Comparison of ENCODE assay signal across 8 cellular contexts in genomic region chr19:49340069-49340864, GRCh38. TPM values are rescaled to one million over a fixed set of nuclear protein-coding genes. Genes with fewer than 3 reads are reported as not detected.
A peak's percentile ranks its signal among the peaks of the same experiment; 100 is the strongest.
DNase-seq lines count a peak whose midpoint lies in the region; ATAC-seq and TF ChIP-seq lines count a peak whose summit lies in the region.
"Had no signal": no experiment of that assay in that cellular context is flagged by ENCODE, and none has a peak within 500 bp of the region (broad histone marks: within the 10 kb centered on the region; RNA-seq: fewer than 3 reads in every experiment).

No MANE protein-coding gene starts in this region.

- CTCF ChIA-PET in HEK293 (lab: Yijun Ruan, JAX) = interaction anchor here (1.4 to 1.8 kb wide), 2 partner anchors 12 to 39 kb away, joined by 6 to 7 read pairs; no protein-coding TSS in a partner anchor

- H3K4me1 Mint-ChIP-seq in chondrocyte (ENCODE audit: low read depth) (no peaks in the 10 kb centered on the region), mesothelial cell of epicardium (peaks cover 22% of the 10 kb centered on the region)

- DNase-seq in NCI-H1417 (lab: John Stamatoyannopoulos, UW) (peak; percentile 23 to 56 (median 55)), chondrocyte (ENCODE audit: low spot score) (peak; percentile 69), mesothelial cell of epicardium (ENCODE audit: low spot score in 2 of 2, unreplicated experiment in 2 of 2) (no peak)
- DNase-seq in stimulated activated CD4-positive, alpha-beta T cell treated with anti-CD3 and anti-CD28 coated beads, Interleukin-2, amount 100 ng/mL, for 48 hours = no peak

- no peak overlapping the region for H3K4me3 Mint-ChIP-seq in chondrocyte (ENCODE audit: unreplicated experiment)
- H3K4me3 Mint-ChIP-seq in mesothelial cell of epicardium = no peak overlapping the region

- TF ChIP-seq POLR2A in GM18505 (IDR thresholded peaks at IDR 0.05; ENCODE audit: borderline replicate concordance, extremely low read depth, insufficient read depth, insufficient read length) = no peak

- H3K4me1 ChIP-seq in HEK293 (ENCODE audit: control insufficient read depth, insufficient read depth, low read length) = peaks cover 7% of the 10 kb centered on the region; the same call in 1 of the 2 replicates

- H3K36me3 ChIP-seq in HEK293 (ENCODE audit: control insufficient read depth in 2 of 2, insufficient read depth in 1 of 2, low read length in 2 of 2) = peaks cover 11 to 44% of the 10 kb centered on the region in 2 experiments

- no peak overlapping the region for H3K4me3 ChIP-seq in HEK293 (ENCODE audit: low read depth, low read length)

- H3K9me3 ChIP-seq in HEK293 (ENCODE audit: control insufficient read depth, insufficient read depth, low read depth, low read length) = no peaks in the 10 kb centered on the region

- POLR2A ChIA-PET in HEK293 (lab: Yijun Ruan, JAX) = interaction anchor here (1.1 kb wide), 1 partner anchor 25 kb away, joined by 6 read pairs; no protein-coding TSS in a partner anchor

- H3K9me3 Mint-ChIP-seq in chondrocyte (ENCODE audit: low read depth) = no peaks in the 10 kb centered on the region
- H3K9me3 Mint-ChIP-seq in mesothelial cell of epicardium = no peaks in the 10 kb centered on the region

- H3K36me3 Mint-ChIP-seq in chondrocyte (ENCODE audit: low read depth) (peaks cover 35% of the 10 kb centered on the region), mesothelial cell of epicardium (peaks cover 27% of the 10 kb centered on the region)

- TF ChIP-seq CTCF in HEK293 (tag by site-specific recombination; IDR thresholded peaks at IDR 0.05) (no peak), chondrocyte (IDR thresholded peaks at IDR 0.05) (no peak), mesothelial cell of epicardium (IDR thresholded peaks at IDR 0.05; ENCODE audit: unreplicated experiment) (no peak)

- ATAC-seq in GM18505 (IDR thresholded peaks at IDR 0.05; ENCODE audit: unreplicated experiment) = peak; percentile 52
- no peak for ATAC-seq in activated CD4-positive, CD25-positive, alpha-beta regulatory T cell treated with anti-CD3 and anti-CD28 coated beads, Interleukin-2, amount 50 U/mL, for 24 hours

- H3K27me3 Mint-ChIP-seq in chondrocyte (ENCODE audit: low read depth) = no peaks in the 10 kb centered on the region
- peaks cover 9% of the 10 kb centered on the region for H3K27me3 Mint-ChIP-seq in mesothelial cell of epicardium (ENCODE audit: low read depth)

- H3K27ac ChIP-seq in HEK293 (ENCODE audit: extremely low read depth, low read depth, low read length) = peak overlapping the region; percentile 29; the same call in 1 of the 2 replicates

- no peak overlapping the region for H3K27ac Mint-ChIP-seq in chondrocyte (ENCODE audit: unreplicated experiment)
- H3K27ac Mint-ChIP-seq in mesothelial cell of epicardium = peak overlapping the region; percentile 62

TF ChIP-seq in HEK293, 187 proteins besides CTCF, POLR2A, EP300 and RAD21 (continues in another document):
- TF ChIP-seq ZNF335 (tag by site-specific recombination; conservative IDR thresholded peaks at IDR 0.05) = peak; percentile 57; the same call in 1 of the 2 replicates
- TF ChIP-seq ZNF843 (tag by site-specific recombination; IDR thresholded peaks at IDR 0.05) = no peak
- TF ChIP-seq ZNF660 (tag by site-specific recombination; IDR thresholded peaks at IDR 0.05) = no peak
- no peak for TF ChIP-seq ZNF707 (tag by site-specific recombination; IDR thresholded peaks at IDR 0.05)
- no peak for TF ChIP-seq ZNF112 (tag by site-specific recombination; IDR thresholded peaks at IDR 0.05)
- TF ChIP-seq GLI4 (tag by site-specific recombination; IDR thresholded peaks at IDR 0.05) = no peak
- TF ChIP-seq ZNF558 (tag by site-specific recombination; IDR thresholded peaks at IDR 0.05) = no peak
- no peak for TF ChIP-seq BCL11A (tag by site-specific recombination; IDR thresholded peaks at IDR 0.05; ENCODE audit: low read depth)
- peak; percentile 54; the same call in 1 of the 2 replicates for TF ChIP-seq ZSCAN30 (tag by site-specific recombination; IDR thresholded peaks at IDR 0.05)
- TF ChIP-seq MZF1 (tag by site-specific recombination; IDR thresholded peaks at IDR 0.05; ENCODE audit: borderline replicate concordance) = peak; percentile 93
- no peak for TF ChIP-seq PRDM6 (tag by site-specific recombination; IDR thresholded peaks at IDR 0.05)
- no peak for TF ChIP-seq ZNF548 (tag by site-specific recombination; IDR thresholded peaks at IDR 0.05)
- TF ChIP-seq ZNF23 (tag by site-specific recombination; IDR thresholded peaks at IDR 0.05; ENCODE audit: borderline replicate concordance) = no peak
- no peak for TF ChIP-seq ZNF223 (tag by site-specific recombination; IDR thresholded peaks at IDR 0.05)
- TF ChIP-seq ZNF600 (tag by site-specific recombination; IDR thresholded peaks at IDR 0.05) = 0 out of 2 replicates have a peak, but pooled peaks have one; percentile 12
- TF ChIP-seq ZBTB21 (tag by site-specific recombination; IDR thresholded peaks at IDR 0.05) = no peak
- TF ChIP-seq ZNF202 (tag by site-specific recombination; IDR thresholded peaks at IDR 0.05; ENCODE audit: borderline replicate concordance) = no peak
- peak; percentile 61 for TF ChIP-seq WT1 (tag by site-specific recombination; IDR thresholded peaks at IDR 0.05)
- TF ChIP-seq ZNF324 (tag by site-specific recombination; IDR thresholded peaks at IDR 0.05) = no peak
- no peak for TF ChIP-seq ZBTB1 (tag by site-specific recombination; IDR thresholded peaks at IDR 0.05)
- no peak for TF ChIP-seq ZNF513 (tag by site-specific recombination; IDR thresholded peaks at IDR 0.05)
- TF ChIP-seq ZNF704 (tag by site-specific recombination; IDR thresholded peaks at IDR 0.05) = no peak
- TF ChIP-seq ZBTB26 (tag by site-specific recombination; optimal IDR thresholded peaks at IDR 0.05) = no peak
- peak; percentile 55 for TF ChIP-seq KLF8 (tag by site-specific recombination; IDR thresholded peaks at IDR 0.05)
- no peak for TF ChIP-seq ZFP41 (tag by site-specific recombination; IDR thresholded peaks at IDR 0.05; ENCODE audit: borderline replicate concordance)
- TF ChIP-seq ZFP69B (tag by site-specific recombination; IDR thresholded peaks at IDR 0.05) = no peak; the same call in 1 of the 2 replicates
- TF ChIP-seq MEIS1 (CRISPR knock-in tag; IDR thresholded peaks at IDR 0.05; ENCODE audit: borderline replicate concordance) = no peak
- no peak for TF ChIP-seq ZNF776 (tag by site-specific recombination; IDR thresholded peaks at IDR 0.05; ENCODE audit: borderline replicate concordance)
- TF ChIP-seq ZNF19 (tag by site-specific recombination; IDR thresholded peaks at IDR 0.05; ENCODE audit: low read depth) = no peak
- TF ChIP-seq KLF9 (tag by site-specific recombination; IDR thresholded peaks at IDR 0.05; ENCODE audit: low read depth) = peak; percentile 53

RNA-seq across cellular contexts. Expression of gene CD37, which starts 5.1 kb away (rescaled TPM):
- not detected in 3 replicates for total RNA-seq in chondrocyte
- total RNA-seq in mesothelial cell of epicardium = not detected in 3 replicates

RNA-seq across cellular contexts. Expression of gene SLC6A16, which starts 15.3 kb away (rescaled TPM):
- total RNA-seq in chondrocyte (3.5 to 5.2 TPM (median 3.5 TPM) in 3 replicates), mesothelial cell of epicardium (5.6 to 6.1 TPM (median 5.8 TPM) in 3 replicates)

RNA-seq across cellular contexts. Expression of gene TEAD2, which starts 21.9 kb away (rescaled TPM):
- 49.6 to 63.8 TPM (median 62.6 TPM) in 3 replicates for total RNA-seq in chondrocyte
- 168 to 170 TPM (median 169 TPM) in 3 replicates for total RNA-seq in mesothelial cell of epicardium
- total RNA-seq: activated CD8-positive, alpha-beta memory T cell treated with anti-CD3 and anti-CD28 coated beads for 36 hours had no signal

RNA-seq across cellular contexts. Expression of gene DKKL1, which starts 23.4 kb away (rescaled TPM):
- total RNA-seq in chondrocyte (1.5 to 2.4 TPM (median 2.1 TPM) in 3 replicates), mesothelial cell of epicardium (8.6 to 9.9 TPM (median 8.7 TPM) in 3 replicates)
- total RNA-seq: activated CD8-positive, alpha-beta memory T cell treated with anti-CD3 and anti-CD28 coated beads for 36 hours had no signal

RNA-seq across cellular contexts. Expression of gene KASH5, which starts 47.8 kb away (rescaled TPM):
- total RNA-seq in chondrocyte (not detected in 3 replicates), mesothelial cell of epicardium (not detected in 3 replicates)

Comparison
In these comparisons a context has a peak if more than half of its experiments do, and no peak if none do; other contexts are left out.
1. DNase-seq: peak in NCI-H1417 (3 of 3) and chondrocyte (single experiment); none in mesothelial cell of epicardium (0 of 2) and stimulated activated CD4-positive, alpha-beta T cell treated with anti-CD3 and anti-CD28 coated beads, Interleukin-2, amount 100 ng/mL, for 48 hours (0 of 2).